1 cellular context compared by ENCODE assay signal in the genomic region with DNA sequence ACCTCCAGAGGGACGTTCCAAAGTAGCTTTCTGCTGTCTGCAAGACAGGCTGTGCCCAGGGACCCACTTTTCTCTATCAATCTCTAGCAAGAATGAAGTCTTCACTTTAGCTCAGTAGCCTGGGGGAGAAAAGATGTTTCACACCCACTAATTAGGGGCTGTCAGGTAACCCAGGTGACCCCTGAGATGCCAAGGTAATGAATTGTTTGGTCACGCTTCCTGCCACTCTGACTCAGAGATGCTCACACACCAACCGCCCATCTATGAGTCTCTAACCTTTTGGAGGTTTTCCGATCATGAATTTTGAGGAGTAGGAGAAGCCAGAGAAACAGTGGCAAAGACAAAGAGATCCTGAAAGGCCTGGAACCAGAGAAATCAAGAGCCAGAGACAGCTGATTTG.
TF ChIP-seq lines count a peak whose summit lies in the region.

No MANE protein-coding gene starts in this region.

TF ChIP-seq in IMR-90, 13 proteins besides CTCF, POLR2A, EP300 and RAD21:
- TF ChIP-seq NFE2L2 (IDR thresholded peaks at IDR 0.05; ENCODE audit: low read depth, low read length), result no peak
- no peak for TF ChIP-seq USF2 (IDR thresholded peaks at IDR 0.05; ENCODE audit: low read depth, low read length)
- no peak for TF ChIP-seq CEBPB (IDR thresholded peaks at IDR 0.05; ENCODE audit: low read depth, low read length)
- TF ChIP-seq SMC3 (IDR thresholded peaks at IDR 0.05; ENCODE audit: low read depth, low read length), result no peak
- TF ChIP-seq BHLHE40 (IDR thresholded peaks at IDR 0.05; ENCODE audit: low read depth, low read length), result no peak
- no peak for TF ChIP-seq RFX5 (IDR thresholded peaks at IDR 0.05; ENCODE audit: low read depth, low read length)
- TF ChIP-seq RCOR1 (IDR thresholded peaks at IDR 0.05; ENCODE audit: insufficient replicate concordance, low read length), result no peak
- no peak for TF ChIP-seq FOS (IDR thresholded peaks at IDR 0.05; ENCODE audit: low read depth, low read length)
